ENCODE assay signal across 19 cellular contexts in genomic region chr4:8725071-8725841, GRCh38.
DNase-seq lines count a peak whose midpoint lies in the region; ATAC-seq, FAIRE-seq and TF ChIP-seq lines count a peak whose summit lies in the region.
"Had no signal": no experiment of that assay in that cellular context is flagged by ENCODE, and none has a peak within 500 bp of the region (broad histone marks: within the 10 kb centered on the region; RNA-seq: fewer than 3 reads in every experiment).

No MANE protein-coding gene starts in this region.

- ATAC-seq in omental fat pad (ENCODE audit: low FRiP score) (no peak), HG02970 (IDR thresholded peaks at IDR 0.05; ENCODE audit: low FRiP score, unreplicated experiment) (no peak)
- ATAC-seq: activated T-cell treated with anti-CD3 and anti-CD28 coated beads, Interleukin-2, amount 50 U/mL, for 4 hours; GM12878 had no signal

- no peak for FAIRE-seq in kidney (lab: Jason Lieb, UNC)
- FAIRE-seq: G401.6, GM12878 had no signal

- peaks cover 6 to 7% (median 6%) of the 10 kb centered on the region in 3 donors for H3K27me3 Mint-ChIP-seq in CD14-positive monocyte (ENCODE audit: low read depth in 3 of 3)

- no peak overlapping the region for H3K9ac ChIP-seq in kidney (ENCODE audit: low read length in 2 of 2)
- H3K9ac ChIP-seq: KMS-11 had no signal

- H3K27me3 ChIP-seq in Peyer's patch, result no peaks in the 10 kb centered on the region
- H3K27me3 ChIP-seq: right atrium auricular region had no signal

- peak; percentile 43 for DNase-seq in CD14-positive monocyte (ENCODE audit: low spot score)
- DNase-seq in Peyer's patch, result peak; percentile 9 to 55 (median 47)
- peak; percentile 63 for DNase-seq in kidney
- DNase-seq in retina, result peak; percentile 24
- DNase-seq in activated CD8-positive, alpha-beta memory T cell treated with anti-CD3 and anti-CD28 coated beads, Interleukin-2, amount 50 U/mL, for 4 hours, result no peak
- no peak for DNase-seq in stimulated activated CD4-positive, alpha-beta T cell treated with anti-CD3 and anti-CD28 coated beads, Interleukin-2, amount 100 ng/mL, for 24 hours
- DNase-seq in omental fat pad (ENCODE audit: low spot score), result no peak
- DNase-seq: activated T-cell treated with anti-CD3 and anti-CD28 coated beads, Interleukin-2, amount 50 U/mL, for 4 hours; AML-193; NCI-H1417; NCI-H2171 treated with DMSO at 0.1 percent for 48 hours; T1000 had no signal

- H3K9me3 Mint-ChIP-seq in CD14-positive monocyte, result peaks cover 0 to 2% (median 0%) of the 10 kb centered on the region in 7 donors
- H3K9me3 Mint-ChIP-seq: activated T-cell treated with anti-CD3 and anti-CD28 coated beads, Interleukin-2, amount 50 U/mL, for 4 hours; central memory CD8-positive, alpha-beta T cell had no signal

- H3K4me3 Mint-ChIP-seq in CD14-positive monocyte, result no peak overlapping the region
- H3K4me3 Mint-ChIP-seq: activated T-cell treated with anti-CD3 and anti-CD28 coated beads, Interleukin-2, amount 50 U/mL, for 4 hours; central memory CD8-positive, alpha-beta T cell had no signal

- intact Hi-C loops in CD14-positive monocyte (cut with micrococcal nuclease) (no loop called here), kidney (cut with DNase I) (no loop called here)

- TF ChIP-seq CTCF in CD14-positive monocyte (IDR thresholded peaks at IDR 0.05) (no peak), Peyer's patch (IDR thresholded peaks at IDR 0.05) (no peak), kidney (IDR thresholded peaks at IDR 0.05; ENCODE audit: borderline replicate concordance, extremely low read depth, insufficient read depth) (no peak), omental fat pad (IDR thresholded peaks at IDR 0.05) (no peak)

- H3K4me3 ChIP-seq in Peyer's patch (no peak overlapping the region), kidney (ENCODE audit: low read length in 2 of 2) (no peak overlapping the region)
- H3K4me3 ChIP-seq: GM12878, lung, right atrium auricular region had no signal

- H3K4me1 ChIP-seq in Peyer's patch (no peaks in the 10 kb centered on the region), kidney (ENCODE audit: control insufficient read depth in 1 of 2, insufficient read depth in 1 of 2, low read depth in 1 of 2, low read length in 2 of 2) (no peaks in the 10 kb centered on the region)
- H3K4me1 ChIP-seq: right atrium auricular region had no signal

- no peaks in the 10 kb centered on the region for H3K36me3 ChIP-seq in Peyer's patch
- no peaks in the 10 kb centered on the region for H3K36me3 ChIP-seq in kidney (ENCODE audit: control insufficient read depth in 1 of 2, insufficient read depth in 2 of 2, low read length in 2 of 2)
- H3K36me3 ChIP-seq: right atrium auricular region had no signal

- no peak for TF ChIP-seq POLR2A in Peyer's patch (IDR thresholded peaks at IDR 0.05)

- H3K27ac Mint-ChIP-seq in CD14-positive monocyte, result no peak overlapping the region

- H3K36me3 Mint-ChIP-seq in CD14-positive monocyte, result no peaks in the 10 kb centered on the region

- H3K9me3 ChIP-seq in Peyer's patch (no peaks in the 10 kb centered on the region), kidney (ENCODE audit: control insufficient read depth in 1 of 2, low read length in 2 of 2) (no peaks in the 10 kb centered on the region)
- H3K9me3 ChIP-seq: right atrium auricular region had no signal

- H3K4me1 Mint-ChIP-seq in CD14-positive monocyte, result peaks cover 2% of the 10 kb centered on the region

- H3K27ac ChIP-seq in Peyer's patch (no peak overlapping the region), kidney (ENCODE audit: low read depth in 2 of 2, low read length in 2 of 2) (no peak overlapping the region)
- H3K27ac ChIP-seq: KMS-11, right atrium auricular region had no signal

Comparison
In these comparisons a context has a peak if more than half of its experiments do, and no peak if none do; other contexts are left out.
1. DNase-seq: peak in CD14-positive monocyte (single experiment), Peyer's patch (3 of 3), kidney (single experiment) and retina (single experiment); none in activated CD8-positive, alpha-beta memory T cell treated with anti-CD3 and anti-CD28 coated beads, Interleukin-2, amount 50 U/mL, for 4 hours (single experiment), stimulated activated CD4-positive, alpha-beta T cell treated with anti-CD3 and anti-CD28 coated beads, Interleukin-2, amount 100 ng/mL, for 24 hours (0 of 2) and omental fat pad (single experiment).